Comparison of ENCODE assay signal across 2 cellular contexts in genomic region chr7:20299647-20300312, GRCh38.
TF ChIP-seq lines count a peak whose summit lies in the region.

No MANE protein-coding gene starts in this region.

TF ChIP-seq in HepG2, 621 proteins besides CTCF, POLR2A, EP300 and RAD21:
- TF ChIP-seq JUND (CRISPR knock-in tag; IDR thresholded peaks at IDR 0.05), result no peak
- TF ChIP-seq, protein P1, sequence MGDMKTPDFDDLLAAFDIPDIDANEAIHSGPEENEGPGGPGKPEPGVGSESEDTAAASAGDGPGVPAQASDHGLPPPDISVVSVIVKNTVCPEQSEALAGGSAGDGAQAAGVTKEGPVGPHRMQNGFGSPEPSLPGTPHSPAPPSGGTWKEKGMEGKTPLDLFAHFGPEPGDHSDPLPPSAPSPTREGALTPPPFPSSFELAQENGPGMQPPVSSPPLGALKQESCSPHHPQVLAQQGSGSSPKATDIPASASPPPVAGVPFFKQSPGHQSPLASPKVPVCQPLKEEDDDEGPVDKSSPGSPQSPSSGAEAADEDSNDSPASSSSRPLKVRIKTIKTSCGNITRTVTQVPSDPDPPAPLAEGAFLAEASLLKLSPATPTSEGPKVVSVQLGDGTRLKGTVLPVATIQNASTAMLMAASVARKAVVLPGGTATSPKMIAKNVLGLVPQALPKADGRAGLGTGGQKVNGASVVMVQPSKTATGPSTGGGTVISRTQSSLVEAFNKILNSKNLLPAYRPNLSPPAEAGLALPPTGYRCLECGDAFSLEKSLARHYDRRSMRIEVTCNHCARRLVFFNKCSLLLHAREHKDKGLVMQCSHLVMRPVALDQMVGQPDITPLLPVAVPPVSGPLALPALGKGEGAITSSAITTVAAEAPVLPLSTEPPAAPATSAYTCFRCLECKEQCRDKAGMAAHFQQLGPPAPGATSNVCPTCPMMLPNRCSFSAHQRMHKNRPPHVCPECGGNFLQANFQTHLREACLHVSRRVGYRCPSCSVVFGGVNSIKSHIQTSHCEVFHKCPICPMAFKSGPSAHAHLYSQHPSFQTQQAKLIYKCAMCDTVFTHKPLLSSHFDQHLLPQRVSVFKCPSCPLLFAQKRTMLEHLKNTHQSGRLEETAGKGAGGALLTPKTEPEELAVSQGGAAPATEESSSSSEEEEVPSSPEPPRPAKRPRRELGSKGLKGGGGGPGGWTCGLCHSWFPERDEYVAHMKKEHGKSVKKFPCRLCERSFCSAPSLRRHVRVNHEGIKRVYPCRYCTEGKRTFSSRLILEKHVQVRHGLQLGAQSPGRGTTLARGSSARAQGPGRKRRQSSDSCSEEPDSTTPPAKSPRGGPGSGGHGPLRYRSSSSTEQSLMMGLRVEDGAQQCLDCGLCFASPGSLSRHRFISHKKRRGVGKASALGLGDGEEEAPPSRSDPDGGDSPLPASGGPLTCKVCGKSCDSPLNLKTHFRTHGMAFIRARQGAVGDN (CRISPR knock-in tag; IDR thresholded peaks at IDR 0.05), result no peak
- no peak for TF ChIP-seq ZBTB10 (CRISPR knock-in tag; IDR thresholded peaks at IDR 0.05; ENCODE audit: borderline replicate concordance)
- no peak for TF ChIP-seq ESRRA (CRISPR knock-in tag; IDR thresholded peaks at IDR 0.05; ENCODE audit: low read depth)
- no peak for TF ChIP-seq NR2C2 (CRISPR knock-in tag; IDR thresholded peaks at IDR 0.05; ENCODE audit: borderline replicate concordance)
- no peak for TF ChIP-seq PAX8 (CRISPR knock-in tag; IDR thresholded peaks at IDR 0.05; ENCODE audit: borderline replicate concordance)
- TF ChIP-seq RAD51 (IDR thresholded peaks at IDR 0.05; ENCODE audit: borderline replicate concordance), result no peak

TF ChIP-seq in K562, 482 proteins besides CTCF, POLR2A, EP300 and RAD21:
- TF ChIP-seq CEBPB (tag; IDR thresholded peaks at IDR 0.05), result no peak
